ENCODE assay signal across 35 cellular contexts in the genomic region with DNA sequence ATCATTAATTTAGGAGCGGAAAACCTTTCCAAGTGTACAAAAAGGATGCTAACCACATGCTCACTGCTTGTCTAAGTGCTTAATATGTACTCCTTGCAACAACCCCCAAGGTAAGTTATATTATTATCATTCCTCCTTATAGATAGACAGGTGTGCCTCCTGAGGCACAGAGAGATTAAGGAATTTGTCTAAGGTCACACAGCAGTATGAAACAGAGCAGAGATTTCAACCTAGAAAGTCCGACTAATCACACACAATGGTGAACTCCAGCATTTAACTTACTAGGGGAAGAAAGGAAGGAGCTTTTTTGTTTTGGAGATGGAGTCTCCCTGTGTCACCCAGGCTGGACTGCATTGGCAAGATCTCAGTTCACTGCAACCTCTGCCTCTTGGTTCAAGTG.
"Had no signal": no experiment of that assay in that cellular context is flagged by ENCODE, and none has a peak within 500 bp of the region (broad histone marks: within the 10 kb centered on the region; RNA-seq: fewer than 3 reads in every experiment).

No MANE protein-coding gene starts in this region.

- H3K36me3 ChIP-seq: MG63 had no signal

- H3K4me3 ChIP-seq: MG63 had no signal

- H3K27me3 ChIP-seq: MG63 had no signal

- DNase-seq: Karpas-422, Kasumi-1, MG63, MM.1S, MV-4-11, NCI-H1048, NCI-H1092, NCI-H1092 treated with DMSO at 0.1 percent for 48 hours, NCI-H1105, NCI-H1105 treated with DMSO at 0.1 percent for 48 hours, NCI-H1417, NCI-H1417 treated with DMSO at 0.1 percent for 48 hours, NCI-H1436, NCI-H1436 treated with DMSO at 0.1 percent for 48 hours, NCI-H146, NCI-H1694, NCI-H1694 treated with DMSO at 0.1 percent for 48 hours, NCI-H187, NCI-H187 treated with DMSO at 0.1 percent for 48 hours, NCI-H1930, NCI-H2029, NCI-H2029 treated with DMSO at 0.1 percent for 48 hours, NCI-H2081, NCI-H2081 treated with DMSO at 0.1 percent for 48 hours, NCI-H2107, NCI-H2171, NCI-H2171 treated with DMSO at 0.1 percent for 48 hours, NCI-H2227 treated with DMSO at 0.1 percent for 48 hours, NCI-H226, NCI-H345, NCI-H446, NCI-H446 treated with DMSO at 0.1 percent for 48 hours, NCI-H510A, NCI-H510A treated with DMSO at 0.1 percent for 48 hours, NCI-H524 had no signal
